In the genomic region with DNA sequence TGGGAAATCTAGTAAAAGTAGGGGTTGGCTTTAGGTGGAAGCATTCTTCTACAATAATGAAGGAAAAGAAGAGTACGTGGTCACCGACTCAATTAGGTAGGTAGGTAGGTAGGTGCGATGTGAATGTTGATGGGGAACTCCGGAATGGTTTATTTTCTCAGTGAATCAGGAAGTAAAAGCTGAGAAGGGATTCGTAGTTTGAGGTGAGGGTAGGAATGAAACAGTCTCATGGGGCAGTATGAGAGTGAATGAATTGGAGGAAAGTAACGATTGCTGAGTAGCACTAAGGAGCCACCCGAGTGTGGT, we compare ENCODE assay signal across 8 cellular contexts. TPM values are rescaled to one million over a fixed set of nuclear protein-coding genes. Genes with fewer than 3 reads are reported as not detected.
DNase-seq lines count a peak whose midpoint lies in the region; ATAC-seq and TF ChIP-seq lines count a peak whose summit lies in the region.

No MANE protein-coding gene starts in this region.

- DNase-seq in DMS 273 (lab: John Stamatoyannopoulos, UW; ENCODE audit: unreplicated experiment) = no peak
- DNase-seq in NOMO-1 treated with DMSO at 0.1 percent for 48 hours (lab: John Stamatoyannopoulos, UW; ENCODE audit: unreplicated experiment) = no peak

- no peak overlapping the region for H2AFZ ChIP-seq in neural cell (ENCODE audit: low read depth, low read length)

- TF ChIP-seq RAD21 in neural cell (conservative IDR thresholded peaks at IDR 0.05) = no peak

- H3K27me3 ChIP-seq in BLaER1 (no peaks in the 10 kb centered on the region), duodenal mucosa (ENCODE audit: control insufficient read depth in 1 of 2, insufficient read depth in 2 of 2, low read length in 2 of 2) (no peaks in the 10 kb centered on the region), neural cell (ENCODE audit: insufficient read depth, low read depth, low read length) (no peaks in the 10 kb centered on the region)

- H3K4me3 ChIP-seq in BLaER1 (peak overlapping the region; percentile 68), duodenal mucosa (ENCODE audit: low read depth in 1 of 2, low read length in 2 of 2) (peak overlapping the region; percentile 33 to 44), neural cell (ENCODE audit: low read length) (peak overlapping the region; percentile 80)

- peak overlapping the region; percentile 80 for H3K9ac ChIP-seq in BLaER1
- peak overlapping the region; percentile 41 to 61 for H3K9ac ChIP-seq in duodenal mucosa (ENCODE audit: low read depth in 1 of 2, low read length in 2 of 2)
- peak overlapping the region; percentile 84 for H3K9ac ChIP-seq in neural cell (ENCODE audit: low read length)

- H3K4me2 ChIP-seq in BLaER1 (peak overlapping the region; percentile 96), neural cell (ENCODE audit: low read length) (peak overlapping the region; percentile 70)

- H3K9me3 ChIP-seq in BLaER1 = no peaks in the 10 kb centered on the region
- H3K9me3 ChIP-seq in duodenal mucosa (ENCODE audit: control insufficient read depth in 1 of 2, low read length in 2 of 2) = no peaks in the 10 kb centered on the region
- no peaks in the 10 kb centered on the region for H3K9me3 ChIP-seq in neural cell (ENCODE audit: low read length)

- H4K20me1 ChIP-seq in BLaER1 (peaks cover 22% of the 10 kb centered on the region; the same call in 1 of the 2 replicates), neural cell (ENCODE audit: insufficient read depth) (no peaks in the 10 kb centered on the region)

- H3K36me3 ChIP-seq in BLaER1 (peaks cover 35% of the 10 kb centered on the region), duodenal mucosa (ENCODE audit: control insufficient read depth in 1 of 2, insufficient read depth in 2 of 2, low read length in 2 of 2) (peaks cover 20 to 34% of the 10 kb centered on the region in 2 donors), neural cell (ENCODE audit: insufficient read depth, low read length) (no peaks in the 10 kb centered on the region)

- no peaks in the 10 kb centered on the region for H3K9me2 ChIP-seq in neural cell (ENCODE audit: insufficient read depth, low read length)

- TF ChIP-seq EP300 in neural cell (conservative IDR thresholded peaks at IDR 0.05; ENCODE audit: poor library complexity, severe bottlenecking) = no peak

- ATAC-seq in HG03460 (IDR thresholded peaks at IDR 0.05; ENCODE audit: unreplicated experiment) = peak; percentile 12
- no peak for ATAC-seq in HG03571 (IDR thresholded peaks at IDR 0.05; ENCODE audit: unreplicated experiment)
- no peak for ATAC-seq in HG03565 (IDR thresholded peaks at IDR 0.05; ENCODE audit: unreplicated experiment)

- H3F3A ChIP-seq in neural cell (ENCODE audit: insufficient read depth, low read length, poor library complexity, severe bottlenecking) = peaks cover 21% of the 10 kb centered on the region

- H3K79me2 ChIP-seq in neural cell (replicated peaks; ENCODE audit: insufficient read depth, low read length) = no peaks in the 10 kb centered on the region

- no peak for TF ChIP-seq CTCF in neural cell (IDR thresholded peaks at IDR 0.05; ENCODE audit: poor library complexity, severe bottlenecking)

- H3K4me1 ChIP-seq in BLaER1 (peaks cover 18% of the 10 kb centered on the region), duodenal mucosa (ENCODE audit: control insufficient read depth in 1 of 2, insufficient read depth in 2 of 2, low read length in 2 of 2) (peaks cover 8 to 15% of the 10 kb centered on the region in 2 donors)

- H3K27ac ChIP-seq in BLaER1 = peak overlapping the region; percentile 18; the same call in 1 of the 2 replicates
- H3K27ac ChIP-seq in duodenal mucosa (ENCODE audit: low read depth, low read length) = peak overlapping the region; percentile 60
- peak overlapping the region; percentile 97 for H3K27ac ChIP-seq in neural cell (ENCODE audit: low read length)

TF ChIP-seq in neural cell, 6 proteins besides CTCF, POLR2A, EP300 and RAD21:
- peak; percentile 3 for TF ChIP-seq REST (IDR thresholded peaks at IDR 0.05; ENCODE audit: borderline replicate concordance)
- no peak for TF ChIP-seq POLR2AphosphoS5 (IDR thresholded peaks at IDR 0.05)
- no peak for TF ChIP-seq TAF1 (IDR thresholded peaks at IDR 0.05; ENCODE audit: low read depth)
- no peak for TF ChIP-seq MXI1 (conservative IDR thresholded peaks at IDR 0.05; ENCODE audit: poor library complexity, severe bottlenecking)
- no peak for TF ChIP-seq EZH2 (IDR thresholded peaks at IDR 0.05; ENCODE audit: borderline replicate concordance, insufficient read depth, low read length, poor library complexity, severe bottlenecking)
- no peak for TF ChIP-seq SMC3 (conservative IDR thresholded peaks at IDR 0.05; ENCODE audit: poor library complexity)

RNA-seq across cellular contexts. Expression of gene PER1, which starts 13.9 kb away (rescaled TPM):
- polyA plus RNA-seq in neural cell = 1.9 and 2.0 TPM in 2 replicates
- 16.8 and 20.2 TPM in 2 replicates for polyA minus RNA-seq in neural cell

RNA-seq across cellular contexts. Expression of gene HES7, which starts 14.4 kb away (rescaled TPM):
- 7.3 and 15.3 TPM in 2 replicates for polyA plus RNA-seq in neural cell
- polyA minus RNA-seq in neural cell = 2.4 TPM in 1 of 2 replicates, not detected in the other

RNA-seq across cellular contexts. Expression of gene ALOXE3, which starts 20.0 kb away (rescaled TPM):
- 0.77 and 1.6 TPM in 2 replicates for polyA plus RNA-seq in neural cell
- 0.73 and 0.81 TPM in 2 replicates for polyA minus RNA-seq in neural cell

RNA-seq across cellular contexts. Expression of gene VAMP2, which starts 24.4 kb away (rescaled TPM):
- polyA plus RNA-seq in neural cell = 91.6 and 98.3 TPM in 2 replicates
- polyA minus RNA-seq in neural cell = 80.3 and 88.3 TPM in 2 replicates

RNA-seq across cellular contexts. Expression of gene TMEM107, which starts 37.9 kb away (rescaled TPM):
- 23.3 and 31.7 TPM in 2 replicates for polyA plus RNA-seq in neural cell
- 46.0 and 56.4 TPM in 2 replicates for polyA minus RNA-seq in neural cell

Comparison
In these comparisons a context has a peak if more than half of its experiments do, and no peak if none do; other contexts are left out.
1. H3K27ac ChIP-seq: peak in every context shown above with its lines; median percentile 97 in neural cell; 60 in duodenal mucosa; 18 in BLaER1.